13 cellular contexts compared by ENCODE assay signal in genomic region chr1:5961601-5962000, GRCh38. TPM values are rescaled to one million over a fixed set of nuclear protein-coding genes. Genes with fewer than 3 reads are reported as not detected.
DNase-seq lines count a peak whose midpoint lies in the region; ATAC-seq and TF ChIP-seq lines count a peak whose summit lies in the region.
"Had no signal": no experiment of that assay in that cellular context is flagged by ENCODE, and none has a peak within 500 bp of the region (broad histone marks: within the 10 kb centered on the region; RNA-seq: fewer than 3 reads in every experiment).

No MANE protein-coding gene starts in this region.

- peaks cover 41% of the 10 kb centered on the region for H3K4me1 Mint-ChIP-seq in activated T-helper 2 cell treated with anti-CD3 and anti-CD28 coated beads, Interferon-gamma antibody, Interleukin-2, Interleukin-4, amounts not matched to agents 10 μg/mL and 5 μg/mL and 100 μg/mL, durations not matched to agents 14 hours and 24 hours and 36 hours (ENCODE audit: low read depth)

- H3K36me3 Mint-ChIP-seq in activated T-helper 2 cell treated with anti-CD3 and anti-CD28 coated beads, Interferon-gamma antibody, Interleukin-2, Interleukin-4, amounts not matched to agents 10 μg/mL and 5 μg/mL and 100 μg/mL, durations not matched to agents 14 hours and 24 hours and 36 hours (ENCODE audit: low read depth), result peaks cover 32% of the 10 kb centered on the region

- H3K4me3 Mint-ChIP-seq in activated T-helper 2 cell treated with anti-CD3 and anti-CD28 coated beads, Interferon-gamma antibody, Interleukin-2, Interleukin-4, amounts not matched to agents 10 μg/mL and 5 μg/mL and 100 μg/mL, durations not matched to agents 14 hours and 24 hours and 36 hours (ENCODE audit: low read depth), result peak overlapping the region; percentile 52

- no peak for TF ChIP-seq CTCF in tibial nerve (IDR thresholded peaks at IDR 0.05)

- H3K27me3 ChIP-seq in tibial nerve, result no peaks in the 10 kb centered on the region
- H3K27me3 ChIP-seq: BLaER1, SJSA1 had no signal

- no peak for ATAC-seq in sciatic nerve
- no peak for ATAC-seq in HG03159 (IDR thresholded peaks at IDR 0.05; ENCODE audit: unreplicated experiment)

- H3K4me1 ChIP-seq in tibial nerve, result no peaks in the 10 kb centered on the region
- H3K4me1 ChIP-seq: SJSA1 had no signal

- no peak overlapping the region for H3K27ac ChIP-seq in tibial nerve
- H3K27ac ChIP-seq: BLaER1, SJSA1 had no signal

- peaks cover 0 to 81% (median 0%) of the 10 kb centered on the region in 3 donors for H3K36me3 ChIP-seq in tibial nerve
- H3K36me3 ChIP-seq: SJSA1 had no signal

- H3K27me3 Mint-ChIP-seq in activated T-helper 2 cell treated with anti-CD3 and anti-CD28 coated beads, Interferon-gamma antibody, Interleukin-2, Interleukin-4, amounts not matched to agents 10 μg/mL and 5 μg/mL and 100 μg/mL, durations not matched to agents 14 hours and 24 hours and 36 hours (ENCODE audit: low read depth), result no peaks in the 10 kb centered on the region

- no peaks in the 10 kb centered on the region for H3K9me3 ChIP-seq in tibial nerve
- H3K9me3 ChIP-seq: BLaER1, SJSA1 had no signal

- TF ChIP-seq POLR2A in tibial nerve (IDR thresholded peaks at IDR 0.05), result no peak

- no peak for TF ChIP-seq EP300 in tibial nerve (IDR thresholded peaks at IDR 0.05)

- intact Hi-C loops in activated T-helper 2 cell treated with anti-CD3 and anti-CD28 coated beads, Interferon-gamma antibody, Interleukin-2, Interleukin-4, amounts not matched to agents 10 μg/mL and 5 μg/mL and 100 μg/mL, durations not matched to agents 14 hours and 24 hours and 36 hours (cut with micrococcal nuclease), result no loop called here
- intact Hi-C loops in sciatic nerve (cut with DNase I), result no loop called here

- WGBS in tibial nerve, 2 donors, result 84 to 88% methylated on average over 8 to 11 of the region's 11 CpGs

- no peak overlapping the region for H3K4me3 ChIP-seq in tibial nerve
- H3K4me3 ChIP-seq: BLaER1, SJSA1 had no signal

- no peaks in the 10 kb centered on the region for H3K9me3 Mint-ChIP-seq in activated T-helper 2 cell treated with anti-CD3 and anti-CD28 coated beads, Interferon-gamma antibody, Interleukin-2, Interleukin-4, amounts not matched to agents 10 μg/mL and 5 μg/mL and 100 μg/mL, durations not matched to agents 14 hours and 24 hours and 36 hours

- DNase-seq in DMS79 treated with DMSO at 0.1 percent for 48 hours (lab: John Stamatoyannopoulos, UW), result peak; percentile 95
- peak; percentile 58 for DNase-seq in NCI-H2029 treated with DMSO at 0.1 percent for 48 hours (lab: John Stamatoyannopoulos, UW)
- no peak for DNase-seq in activated T-helper 2 cell treated with anti-CD3 and anti-CD28 coated beads, Interferon-gamma antibody, Interleukin-2, Interleukin-4, amounts not matched to agents 10 μg/mL and 5 μg/mL and 100 μg/mL, durations not matched to agents 14 hours and 24 hours and 36 hours (ENCODE audit: low spot score)
- peak; percentile 49 for DNase-seq in sciatic nerve (ENCODE audit: low spot score)
- DNase-seq in tibial nerve (ENCODE audit: low spot score in 2 of 2), result no peak
- no peak for DNase-seq in superior temporal gyrus (ENCODE audit: extremely low spot score)
- DNase-seq: GDM1, GOT3, NCI-H1092, NCI-H526 treated with DMSO at 0.1 percent for 48 hours had no signal

- peak overlapping the region; percentile 50 for H3K27ac Mint-ChIP-seq in activated T-helper 2 cell treated with anti-CD3 and anti-CD28 coated beads, Interferon-gamma antibody, Interleukin-2, Interleukin-4, amounts not matched to agents 10 μg/mL and 5 μg/mL and 100 μg/mL, durations not matched to agents 14 hours and 24 hours and 36 hours

RNA-seq across cellular contexts. Expression of gene NPHP4, which starts 30.6 kb away (rescaled TPM):
- total RNA-seq in activated T-helper 2 cell treated with anti-CD3 and anti-CD28 coated beads, Interferon-gamma antibody, Interleukin-2, Interleukin-4, amounts not matched to agents 10 μg/mL and 5 μg/mL and 100 μg/mL, durations not matched to agents 14 hours and 24 hours and 36 hours, result 19.0 and 20.2 TPM in 2 replicates
- total RNA-seq in sciatic nerve (18.0 TPM), tibial nerve (10 to 100 TPM; 14.7 to 34.5 (median 28.0) TPM)

Comparison
In these comparisons a context has a peak if more than half of its experiments do, and no peak if none do; other contexts are left out.
1. DNase-seq: peak in DMS79 treated with DMSO at 0.1 percent for 48 hours (single experiment), NCI-H2029 treated with DMSO at 0.1 percent for 48 hours (single experiment) and sciatic nerve (single experiment); none in activated T-helper 2 cell treated with anti-CD3 and anti-CD28 coated beads, Interferon-gamma antibody, Interleukin-2, Interleukin-4, amounts not matched to agents 10 μg/mL and 5 μg/mL and 100 μg/mL, durations not matched to agents 14 hours and 24 hours and 36 hours (single experiment), tibial nerve (0 of 2) and superior temporal gyrus (single experiment).